Comparison of ENCODE assay signal across 8 cellular contexts in genomic region chr18:477565-477964, GRCh38. TPM values are rescaled to one million over a fixed set of nuclear protein-coding genes. Genes with fewer than 3 reads are reported as not detected.
A peak's percentile ranks its signal among the peaks of the same experiment; 100 is the strongest.
DNase-seq lines count a peak whose midpoint lies in the region; ATAC-seq, FAIRE-seq and TF ChIP-seq lines count a peak whose summit lies in the region.

No MANE protein-coding gene starts in this region.

- intact Hi-C loops in posterior vena cava (cut with DNase I): no loop called here
- intact Hi-C loops in ascending aorta (cut with DNase I): no loop called here

- H3K27me3 ChIP-seq in ascending aorta: no peaks in the 10 kb centered on the region

- H3K9me3 ChIP-seq in ascending aorta: no peaks in the 10 kb centered on the region

- DNase-seq in GM12891 (ENCODE audit: insufficient read length, low spot score) (no peak), RPMI8226 (peak; percentile 55), fibroblast of the aortic adventitia (ENCODE audit: low read depth) (no peak), foreskin melanocyte (no peak), posterior vena cava (ENCODE audit: low spot score) (no peak), ascending aorta (ENCODE audit: low spot score in 2 of 2) (no peak)

- ATAC-seq in HG03432 (IDR thresholded peaks at IDR 0.05; ENCODE audit: unreplicated experiment): no peak

- TF ChIP-seq CTCF in 22Rv1 (IDR thresholded peaks at IDR 0.05) (peak; percentile 78), fibroblast of the aortic adventitia (IDR thresholded peaks at IDR 0.05; ENCODE audit: insufficient read depth, low read length) (peak; percentile 14), ascending aorta (IDR thresholded peaks at IDR 0.05) (no peak)

- H3K27ac ChIP-seq in 22Rv1 (no peak overlapping the region), ascending aorta (no peak overlapping the region)

- peaks cover 0 to 12% of the 10 kb centered on the region in 2 donors for H3K4me1 ChIP-seq in ascending aorta

- H3K4me3 ChIP-seq in fibroblast of the aortic adventitia (ENCODE audit: low read depth, low read length) (no peak overlapping the region), ascending aorta (no peak overlapping the region)

- no peak for TF ChIP-seq POLR2A in GM12891 (IDR thresholded peaks at IDR 0.05; ENCODE audit: low read depth, low read length)

- FAIRE-seq in GM12891 (lab: Jason Lieb, UNC): peak; percentile 5

- no peaks in the 10 kb centered on the region for H3K36me3 ChIP-seq in ascending aorta

TF ChIP-seq in GM12891, 5 proteins besides CTCF, POLR2A, EP300 and RAD21:
- TF ChIP-seq PAX5 (IDR thresholded peaks at IDR 0.05; ENCODE audit: insufficient read depth, low read length, severe bottlenecking) (no peak), SPI1 (IDR thresholded peaks at IDR 0.05; ENCODE audit: low read depth, low read length) (no peak), TAF1 (IDR thresholded peaks at IDR 0.05; ENCODE audit: low read depth, low read length) (no peak), POU2F2 (IDR thresholded peaks at IDR 0.05; ENCODE audit: low read depth, low read length) (no peak), POLR2AphosphoS5 (IDR thresholded peaks at IDR 0.05; ENCODE audit: low read depth, low read length) (no peak)

RNA-seq across cellular contexts. Expression of gene COLEC12, which starts 22.9 kb away (rescaled TPM):
- 0.03 TPM for polyA plus RNA-seq in GM12891 (2012; ENCODE audit: low read depth, missing spikeins)
- total RNA-seq in fibroblast of the aortic adventitia (ENCODE audit: low replicate concordance): 63.9 and 109 TPM in 2 replicates
- total RNA-seq in posterior vena cava: 10 to 100 TPM; 23.0 to 54.9 TPM
- 9.5 TPM for total RNA-seq in ascending aorta

Comparison
In these comparisons a context has a peak if more than half of its experiments do, and no peak if none do; other contexts are left out.
1. CTCF ChIP-seq: peak in 22Rv1 (single experiment) and fibroblast of the aortic adventitia (single experiment); none in ascending aorta (0 of 3).